Comparison of ENCODE assay signal across 12 cellular contexts in genomic region chr19:33804021-33804799, GRCh38. TPM values are rescaled to one million over a fixed set of nuclear protein-coding genes. Genes with fewer than 3 reads are reported as not detected.
DNase-seq lines count a peak whose midpoint lies in the region; ATAC-seq, FAIRE-seq and TF ChIP-seq lines count a peak whose summit lies in the region.
"Had no signal": no experiment of that assay in that cellular context is flagged by ENCODE, and none has a peak within 500 bp of the region (broad histone marks: within the 10 kb centered on the region; RNA-seq: fewer than 3 reads in every experiment).

No MANE protein-coding gene starts in this region.

- no TSS peak for BruUV-seq in A673 (replicated peaks; lab: Mats Ljungman, UMichigan)

- DNase-seq in H4 (ENCODE audit: low spot score) = peak; percentile 73
- peak; percentile 69 for DNase-seq in choroid plexus epithelial cell (ENCODE audit: low read depth)
- DNase-seq in iPS-NIHi11 (ENCODE audit: low spot score) = peak; percentile 6
- DNase-seq in small intestine = peak; percentile 99
- DNase-seq in NCI-H2107 (lab: John Stamatoyannopoulos, UW) = no peak
- no peak for DNase-seq in urothelium cell line (ENCODE audit: low spot score)
- DNase-seq in A673 (ENCODE audit: low spot score) = no peak
- DNase-seq: activated naive CD8-positive, alpha-beta T cell treated with anti-CD3 and anti-CD28 coated beads, Interleukin-2, amount 10 ng/mL, durations not matched to agents 7 days and 5 days; CD8-positive, alpha-beta T cell; H9; SIG-M5 had no signal

- CTCF ChIA-PET in A673 (lab: Charles Lee) = interaction anchor here (0.6 kb wide), 1 partner anchor 78 kb away, joined by 4 read pairs; no protein-coding TSS in a partner anchor

- no peak for ATAC-seq in GM19395 (IDR thresholded peaks at IDR 0.05; ENCODE audit: unreplicated experiment)
- ATAC-seq: CD8-positive, alpha-beta T cell had no signal

- intact Hi-C loops in A673 (cut with micrococcal nuclease; ENCODE audit: unreplicated experiment) = no loop called here

- no peak for FAIRE-seq in small intestine (lab: Jason Lieb, UNC)
- no peak for FAIRE-seq in urothelium cell line (lab: Jason Lieb, UNC)

- peak overlapping the region; percentile 68 for H3K27ac ChIP-seq in small intestine (ENCODE audit: low read depth in 1 of 2, low read length in 1 of 2)
- H3K27ac ChIP-seq in A673 (ENCODE audit: low read depth, low read length, poor library complexity, severe bottlenecking) = no peak overlapping the region

- POLR2A ChIA-PET in A673 (lab: Charles Lee; ENCODE audit: low non-redundant PET) = no interaction called here

- H3K4me1 ChIP-seq in small intestine (ENCODE audit: control insufficient read depth in 2 of 2, insufficient read depth in 1 of 2, low read depth in 1 of 2, low read length in 1 of 2) (peaks cover 3 to 4% of the 10 kb centered on the region in 2 donors), A673 (ENCODE audit: insufficient read depth, low read length, poor library complexity, severe bottlenecking) (no peaks in the 10 kb centered on the region)

- WGBS in small intestine, 3 donors = 21 to 53% (median 40%) methylated on average over 10 of the region's 10 CpGs

- TF ChIP-seq CTCF in choroid plexus epithelial cell (conservative IDR thresholded peaks at IDR 0.05; ENCODE audit: low read depth, low read length) (no peak), A673 (conservative IDR thresholded peaks at IDR 0.05; ENCODE audit: low read depth, low read length) (no peak)

- H3K36me3 ChIP-seq in small intestine (ENCODE audit: control insufficient read depth in 2 of 2, insufficient read depth in 2 of 2, low read length in 2 of 2) (peaks cover 0 to 4% of the 10 kb centered on the region in 2 donors), A673 (ENCODE audit: insufficient read depth, low read length, poor library complexity, severe bottlenecking) (no peaks in the 10 kb centered on the region)

- H3K27me3 ChIP-seq in small intestine (ENCODE audit: control insufficient read depth in 2 of 2, insufficient read depth in 2 of 2, low read length in 2 of 2) = no peaks in the 10 kb centered on the region
- no peaks in the 10 kb centered on the region for H3K27me3 ChIP-seq in A673 (replicated peaks; ENCODE audit: insufficient read depth, low read depth, low read length, poor library complexity)

- H3K9me3 ChIP-seq in small intestine (ENCODE audit: control insufficient read depth, low read depth) (no peaks in the 10 kb centered on the region), A673 (ENCODE audit: low read depth, low read length, poor library complexity, severe bottlenecking) (no peaks in the 10 kb centered on the region)

- H3K4me3 ChIP-seq in choroid plexus epithelial cell (ENCODE audit: low read depth, low read length) = no peak overlapping the region
- no peak overlapping the region for H3K4me3 ChIP-seq in small intestine (ENCODE audit: low read depth in 1 of 2, low read length in 2 of 2)
- no peak overlapping the region for H3K4me3 ChIP-seq in A673 (ENCODE audit: low read depth, low read length, poor library complexity, severe bottlenecking)

RNA-seq across cellular contexts. Expression of gene KCTD15, which starts 7.5 kb away (rescaled TPM):
- 45.7 and 69.3 TPM in 2 replicates for total RNA-seq in H4 (2014; rRNA removed; shearing (Covaris generic))
- 10 to 100 TPM in 1 of 3 donors, 1 to 10 TPM in 1, under 1 TPM in 1; 0.67 to 15.4 (median 1.4) TPM for polyA plus RNA-seq in small intestine
- total RNA-seq in A673 (2021) = 8.9 and 9.9 TPM in 2 replicates

Comparison
In these comparisons a context has a peak if more than half of its experiments do, and no peak if none do; other contexts are left out.
1. DNase-seq: peak in H4 (single experiment), choroid plexus epithelial cell (single experiment), iPS-NIHi11 (single experiment) and small intestine (single experiment); none in NCI-H2107 (single experiment), urothelium cell line (single experiment) and A673 (single experiment).